In the genomic region with DNA sequence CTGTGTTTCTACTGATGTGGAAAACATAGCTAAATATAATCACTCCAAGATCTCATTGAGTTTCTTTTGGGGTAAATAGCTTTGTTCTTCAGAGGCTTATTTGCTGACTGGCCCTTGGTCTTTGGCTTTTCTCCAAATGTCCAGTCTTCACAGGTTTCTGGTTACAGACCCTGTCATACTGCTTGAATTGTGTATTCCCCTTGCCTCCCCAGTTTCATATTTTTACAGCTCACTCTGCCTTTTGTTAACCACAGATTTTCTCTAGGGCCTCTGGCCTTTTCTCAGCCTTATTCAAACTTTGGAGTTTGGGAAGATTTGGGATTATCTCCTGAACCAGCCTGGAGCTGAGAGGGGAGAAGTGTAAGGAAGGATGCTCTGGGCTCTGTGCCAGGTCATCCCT, we compare ENCODE assay signal across 1 cellular context.
TF ChIP-seq lines count a peak whose summit lies in the region.

No MANE protein-coding gene starts in this region.

TF ChIP-seq in IMR-90, 13 proteins besides CTCF, POLR2A, EP300 and RAD21 (continued from another document):
- TF ChIP-seq, protein P1, sequence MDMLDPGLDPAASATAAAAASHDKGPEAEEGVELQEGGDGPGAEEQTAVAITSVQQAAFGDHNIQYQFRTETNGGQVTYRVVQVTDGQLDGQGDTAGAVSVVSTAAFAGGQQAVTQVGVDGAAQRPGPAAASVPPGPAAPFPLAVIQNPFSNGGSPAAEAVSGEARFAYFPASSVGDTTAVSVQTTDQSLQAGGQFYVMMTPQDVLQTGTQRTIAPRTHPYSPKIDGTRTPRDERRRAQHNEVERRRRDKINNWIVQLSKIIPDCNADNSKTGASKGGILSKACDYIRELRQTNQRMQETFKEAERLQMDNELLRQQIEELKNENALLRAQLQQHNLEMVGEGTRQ (IDR thresholded peaks at IDR 0.05; ENCODE audit: low read depth, low read length) = no peak
- TF ChIP-seq MXI1 (IDR thresholded peaks at IDR 0.05; ENCODE audit: borderline replicate concordance, low read depth, low read length) (no peak), FOS (IDR thresholded peaks at IDR 0.05; ENCODE audit: low read depth, low read length) (no peak), RCOR1 (IDR thresholded peaks at IDR 0.05; ENCODE audit: insufficient replicate concordance, low read length) (no peak), SMC3 (IDR thresholded peaks at IDR 0.05; ENCODE audit: low read depth, low read length) (no peak)
